Comparison of ENCODE assay signal across 23 cellular contexts in genomic region chr2:42230891-42231290, GRCh38.
DNase-seq lines count a peak whose midpoint lies in the region; ATAC-seq, FAIRE-seq and TF ChIP-seq lines count a peak whose summit lies in the region.
"Had no signal": no experiment of that assay in that cellular context is flagged by ENCODE, and none has a peak within 500 bp of the region (broad histone marks: within the 10 kb centered on the region; RNA-seq: fewer than 3 reads in every experiment).

No MANE protein-coding gene starts in this region.

- H3K14ac ChIP-seq in neuronal stem cell (ENCODE audit: low read length), result no peak overlapping the region

- H3K27ac Mint-ChIP-seq in chondrocyte (ENCODE audit: unreplicated experiment) (peak overlapping the region; percentile 73), mesothelial cell of epicardium (peak overlapping the region; percentile 44)

- no peak overlapping the region for H2BK12ac ChIP-seq in neuronal stem cell (ENCODE audit: low read length)

- no peak overlapping the region for H3K23ac ChIP-seq in neuronal stem cell (ENCODE audit: low read depth, low read length, poor library complexity)

- H3K9me3 Mint-ChIP-seq in chondrocyte (ENCODE audit: low read depth), result no peaks in the 10 kb centered on the region
- no peaks in the 10 kb centered on the region for H3K9me3 Mint-ChIP-seq in mesothelial cell of epicardium
- H3K9me3 Mint-ChIP-seq: activated naive CD4-positive, alpha-beta T cell treated with anti-CD3 and anti-CD28 coated beads, Interleukin-2, amount 50 U/mL, for 72 hours had no signal

- POLR2A ChIA-PET in HepG2 (lab: Yijun Ruan, JAX), result no interaction called here

- H3K79me1 ChIP-seq in neuronal stem cell (ENCODE audit: low read depth, low read length), result peaks cover 2% of the 10 kb centered on the region

- H3K27me3 ChIP-seq in HepG2 (ENCODE audit: control insufficient read depth in 1 of 2, insufficient read depth in 2 of 2, low read length in 2 of 2) (no peaks in the 10 kb centered on the region), right lobe of liver (no peaks in the 10 kb centered on the region), neuronal stem cell (ENCODE audit: control insufficient read depth in 3 of 3, insufficient read depth in 3 of 3, low read depth in 1 of 3, low read length in 3 of 3) (no peaks in the 10 kb centered on the region)
- H3K27me3 ChIP-seq: ascending aorta, BLaER1, heart left ventricle, spleen had no signal

- no peaks in the 10 kb centered on the region for H3K27me3 Mint-ChIP-seq in chondrocyte (ENCODE audit: low read depth)
- peaks cover 7% of the 10 kb centered on the region for H3K27me3 Mint-ChIP-seq in mesothelial cell of epicardium (ENCODE audit: low read depth)

- no peak overlapping the region for H3K9ac ChIP-seq in HepG2 (ENCODE audit: insufficient read depth, low read depth, low read length)
- no peak overlapping the region for H3K9ac ChIP-seq in neuronal stem cell (ENCODE audit: low read depth, low read length, poor library complexity)
- H3K9ac ChIP-seq: BLaER1 had no signal

- TF ChIP-seq POLR2A in HepG2 (IDR thresholded peaks at IDR 0.05; ENCODE audit: insufficient read depth in 1 of 2, low read depth in 2 of 2, low read length in 2 of 2) (0 out of 4 replicates have a peak, but pooled peaks of 1 of the 2 experiments have one; percentile 26), right lobe of liver (IDR thresholded peaks at IDR 0.05) (no peak)

- TF ChIP-seq CTCF in HepG2 (CRISPR knock-in tag; IDR thresholded peaks at IDR 0.05) (no peak), right lobe of liver (IDR thresholded peaks at IDR 0.05) (no peak), chondrocyte (IDR thresholded peaks at IDR 0.05) (no peak), mesothelial cell of epicardium (IDR thresholded peaks at IDR 0.05; ENCODE audit: unreplicated experiment) (no peak)

- H2BK5ac ChIP-seq in neuronal stem cell (ENCODE audit: low read length), result no peak overlapping the region

- peaks cover 100% of the 10 kb centered on the region for H4K20me1 ChIP-seq in HepG2 (ENCODE audit: insufficient read depth, low read length)
- H4K20me1 ChIP-seq: BLaER1 had no signal

- FAIRE-seq in HepG2 (lab: Jason Lieb, UNC), result no peak
- FAIRE-seq: H54 had no signal

- no peak for TF ChIP-seq RAD21 in HepG2 (CRISPR knock-in tag; IDR thresholded peaks at IDR 0.05)

- no TSS peak for BruUV-seq in HepG2 (replicated peaks; lab: Mats Ljungman, UMichigan)

- no peaks in the 10 kb centered on the region for H3K9me3 ChIP-seq in HepG2 (ENCODE audit: low read length)
- H3K9me3 ChIP-seq in right lobe of liver, result no peaks in the 10 kb centered on the region
- H3K9me3 ChIP-seq in neuronal stem cell (replicated peaks in 1 of 2; ENCODE audit: control insufficient read depth in 2 of 2, insufficient read depth in 1 of 2, low read depth in 1 of 2, low read length in 2 of 2), result no peaks in the 10 kb centered on the region
- H3K9me3 ChIP-seq: ascending aorta, BLaER1, heart left ventricle, spleen had no signal

- no peak overlapping the region for H4K8ac ChIP-seq in neuronal stem cell (ENCODE audit: low read depth, low read length)

- H2BK120ac ChIP-seq in neuronal stem cell (ENCODE audit: low read depth, low read length), result no peak overlapping the region

- H3K79me2 ChIP-seq in HepG2 (ENCODE audit: insufficient read depth, low read length), result peaks cover 99% of the 10 kb centered on the region

- no peaks in the 10 kb centered on the region for H3K36me3 Mint-ChIP-seq in chondrocyte (ENCODE audit: low read depth)
- peaks cover 2% of the 10 kb centered on the region for H3K36me3 Mint-ChIP-seq in mesothelial cell of epicardium
- H3K36me3 Mint-ChIP-seq: activated naive CD4-positive, alpha-beta T cell treated with anti-CD3 and anti-CD28 coated beads, Interleukin-2, amount 50 U/mL, for 72 hours had no signal

- DNase-seq in HepG2 (ENCODE audit: low spot score) (no peak), right lobe of liver (no peak), chondrocyte (ENCODE audit: low spot score) (no peak), mesothelial cell of epicardium (ENCODE audit: low spot score in 2 of 2, unreplicated experiment in 2 of 2) (no peak), neuronal stem cell (ENCODE audit: low spot score) (no peak)
- DNase-seq in stimulated activated CD8-positive, alpha-beta memory T cell treated with anti-CD3 and anti-CD28 coated beads, Interleukin-4, amount 100 ng/mL, for 48 hours, result no peak
- DNase-seq: heart left ventricle; NCI-H1417; NCI-H2081 treated with DMSO at 0.1 percent for 48 hours; NCI-H446; nucleus accumbens; PC-9; retina; SHP77; spleen; stimulated activated CD4-positive, alpha-beta T cell treated with anti-CD3 and anti-CD28 coated beads, Interleukin-4, amount 100 ng/mL, for 1 hour; trophoblast cell had no signal

- no peak overlapping the region for H2AK5ac ChIP-seq in neuronal stem cell (ENCODE audit: low read depth, low read length)

- H3K36me3 ChIP-seq in HepG2 (replicated peaks in 1 of 2; ENCODE audit: control insufficient read depth in 1 of 2, insufficient read depth in 2 of 2, low read length in 2 of 2) (peaks cover 2 to 27% of the 10 kb centered on the region in 2 experiments), right lobe of liver (no peaks in the 10 kb centered on the region), neuronal stem cell (replicated peaks in 1 of 2; ENCODE audit: control insufficient read depth in 2 of 2, insufficient read depth in 2 of 2, low read length in 2 of 2) (no peaks in the 10 kb centered on the region)
- H3K36me3 ChIP-seq: ascending aorta, BLaER1, heart left ventricle had no signal

- in situ Hi-C loops in HepG2 (cut with HindIII; ENCODE audit: extremely low pct_ligation_motif_present, low pct_unique_long_range_greater_than_20kb), result no loop called here

- TF ChIP-seq EP300 in HepG2 (IDR thresholded peaks at IDR 0.05; ENCODE audit: low read depth in 2 of 2, low read length in 2 of 2) (no peak), HepG2 (CRISPR knock-in tag; IDR thresholded peaks at IDR 0.05; ENCODE audit: borderline replicate concordance) (no peak)

- H4K91ac ChIP-seq in neuronal stem cell (ENCODE audit: low read depth, low read length, poor library complexity), result no peak overlapping the region

- no peak overlapping the region for H2BK15ac ChIP-seq in neuronal stem cell (ENCODE audit: low read length)

- no peak overlapping the region for H3K4me3 ChIP-seq in HepG2 (replicated peaks in 1 of 3; ENCODE audit: insufficient read depth in 1 of 3, low read depth in 2 of 3, low read length in 3 of 3)
- H3K4me3 ChIP-seq in right lobe of liver, result no peak overlapping the region
- H3K4me3 ChIP-seq in neuronal stem cell (ENCODE audit: low read length in 2 of 2), result no peak overlapping the region
- H3K4me3 ChIP-seq: ascending aorta, BLaER1, heart left ventricle, PC-9, spleen had no signal

- peaks cover 37% of the 10 kb centered on the region for H3K4me1 Mint-ChIP-seq in chondrocyte (ENCODE audit: low read depth)
- peaks cover 40% of the 10 kb centered on the region for H3K4me1 Mint-ChIP-seq in mesothelial cell of epicardium

- intact Hi-C loops in HepG2 (cut with micrococcal nuclease; ENCODE audit: unreplicated experiment) (no loop called here), right lobe of liver (cut with DNase I) (no loop called here)

- ATAC-seq in HepG2 (no peak), right lobe of liver (no peak), GM18867 (IDR thresholded peaks at IDR 0.05; ENCODE audit: unreplicated experiment) (no peak), GM19324 (IDR thresholded peaks at IDR 0.05; ENCODE audit: low FRiP score, unreplicated experiment) (no peak)
- ATAC-seq: activated naive CD4-positive, alpha-beta T cell treated with anti-CD3 and anti-CD28 coated beads, Interleukin-2, amount 50 U/mL, for 72 hours; heart left ventricle had no signal

- no peak overlapping the region for H2AFZ ChIP-seq in HepG2 (ENCODE audit: low read length)
- H2AFZ ChIP-seq in neuronal stem cell (ENCODE audit: low read length), result no peak overlapping the region
- H2AFZ ChIP-seq: PC-9 had no signal

- CTCF ChIA-PET in HepG2 (lab: Yijun Ruan, JAX; ENCODE audit: low intra/inter-chr PET ratio, low total read pairs), result no interaction called here

- H3K27ac ChIP-seq in HepG2 (ENCODE audit: extremely low read length, insufficient read depth, low read length) (no peak overlapping the region), right lobe of liver (no peak overlapping the region), neuronal stem cell (replicated peaks; ENCODE audit: low read length) (no peak overlapping the region)
- H3K27ac ChIP-seq: ascending aorta, BLaER1, heart left ventricle, PC-9, spleen had no signal

- no peak overlapping the region for H3K18ac ChIP-seq in neuronal stem cell (ENCODE audit: low read length)

- H3K4me3 Mint-ChIP-seq in chondrocyte (ENCODE audit: unreplicated experiment) (no peak overlapping the region), mesothelial cell of epicardium (no peak overlapping the region)

- H3K4me2 ChIP-seq in HepG2 (ENCODE audit: low read depth, low read length) (no peak overlapping the region), neuronal stem cell (ENCODE audit: insufficient read depth, low read length, poor library complexity, severe bottlenecking) (no peak overlapping the region)
- H3K4me2 ChIP-seq: BLaER1, PC-9 had no signal

- H3K4me1 ChIP-seq in HepG2 (ENCODE audit: insufficient read depth, low read length) (peaks cover 97% of the 10 kb centered on the region), right lobe of liver (no peaks in the 10 kb centered on the region), neuronal stem cell (ENCODE audit: control insufficient read depth in 2 of 2, insufficient read depth in 1 of 2, low read depth in 1 of 2, low read length in 2 of 2) (peaks cover 0 to 6% of the 10 kb centered on the region in 2 donors)
- H3K4me1 ChIP-seq: ascending aorta had no signal

- 91% methylated on average over 3 of the region's 3 CpGs for WGBS in HepG2 (ENCODE audit: low lambda C conversion rate)
- WGBS in right lobe of liver (ENCODE audit: insufficient coverage, low coverage, low lambda C conversion rate, missing lambda C conversion rate), result 85% methylated on average over 3 of the region's 3 CpGs
- WGBS in neuronal stem cell (ENCODE audit: extremely low coverage in 2 of 2, insufficient read length in 2 of 2, insufficient replicate concordance in 1 of 2), 2 donors, result 100% methylated on average over 1 of the region's 3 CpGs; no CpG with 5 or more reads in 1 of the 2 donors

- H3K4ac ChIP-seq in neuronal stem cell (ENCODE audit: low read length), result no peak overlapping the region

TF ChIP-seq in HepG2, 621 proteins besides CTCF, POLR2A, EP300 and RAD21 (continues in another document):
- TF ChIP-seq ZNF512 (CRISPR knock-in tag; IDR thresholded peaks at IDR 0.05), result no peak
